ENCODE assay signal across 18 cellular contexts in the genomic region with DNA sequence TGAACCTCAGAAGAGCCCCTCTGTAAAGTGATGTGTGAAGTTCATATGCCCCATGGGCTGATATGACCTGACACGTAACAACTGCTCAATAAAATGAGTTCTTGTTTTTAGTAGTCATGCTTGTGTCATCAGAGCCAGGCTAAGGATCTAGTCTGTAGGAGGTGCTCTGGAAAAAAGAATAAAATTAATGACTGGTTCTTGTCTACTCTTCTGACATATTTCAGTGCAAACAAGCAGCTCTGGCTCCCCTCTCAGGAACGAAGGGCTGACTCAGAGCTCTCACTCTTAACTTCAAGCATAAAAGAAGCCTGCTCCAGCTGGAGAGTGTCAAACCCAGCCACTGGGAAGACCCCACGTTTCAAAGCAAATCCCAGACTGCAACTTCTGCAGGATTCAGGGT.
DNase-seq lines count a peak whose midpoint lies in the region; ATAC-seq and TF ChIP-seq lines count a peak whose summit lies in the region.
"Had no signal": no experiment of that assay in that cellular context is flagged by ENCODE, and none has a peak within 500 bp of the region (broad histone marks: within the 10 kb centered on the region; RNA-seq: fewer than 3 reads in every experiment).

No MANE protein-coding gene starts in this region.

- TF ChIP-seq CTCF in heart left ventricle (IDR thresholded peaks at IDR 0.05), result peak in 1 of 12 donors; percentile 5
- peak in 1 of 4 experiments; percentile 16 for TF ChIP-seq CTCF in uterus (IDR thresholded peaks at IDR 0.05)
- TF ChIP-seq CTCF in natural killer cell (IDR thresholded peaks at IDR 0.05), result no peak

- H3K4me1 ChIP-seq in heart left ventricle (peaks cover 0 to 79% (median 48%) of the 10 kb centered on the region in 12 donors), uterus (peaks cover 16 to 28% of the 10 kb centered on the region in 2 donors)

- H3K4me3 ChIP-seq in heart left ventricle (no peak overlapping the region), uterus (no peak overlapping the region)
- H3K4me3 ChIP-seq: BLaER1, esophagus squamous epithelium, skin epidermis had no signal

- no peak overlapping the region for H3K27ac Mint-ChIP-seq in natural killer cell

- intact Hi-C loops in heart left ventricle (cut with DNase I) (no loop called here), Right ventricle myocardium superior (cut with DNase I) (no loop called here), uterus (cut with DNase I; ENCODE audit: low total_unique reads) (no loop called here), natural killer cell (cut with micrococcal nuclease) (no loop called here)

- peaks cover 12 to 17% of the 10 kb centered on the region in 2 donors for H3K4me1 Mint-ChIP-seq in natural killer cell

- peak in 3 of 4 donors; percentile 17 to 66 (median 39) for ATAC-seq in heart left ventricle
- ATAC-seq in Right ventricle myocardium superior (ENCODE audit: poor library complexity), result no peak
- no peak for ATAC-seq in natural killer cell
- ATAC-seq in GM19463 (IDR thresholded peaks at IDR 0.05; ENCODE audit: unreplicated experiment), result no peak
- ATAC-seq in GM21737 (IDR thresholded peaks at IDR 0.05; ENCODE audit: unreplicated experiment), result no peak
- ATAC-seq: HCT116; HepG2; naive thymus-derived CD4-positive, alpha-beta T cell had no signal

- H3K36me3 ChIP-seq in heart left ventricle (no peaks in the 10 kb centered on the region), uterus (no peaks in the 10 kb centered on the region)

- H3K27ac ChIP-seq in heart left ventricle (peak overlapping the region in 4 of 12 donors; percentile 3 to 81 (median 40)), uterus (peak overlapping the region; percentile 71 to 81)
- H3K27ac ChIP-seq: BLaER1 had no signal

- peaks cover 6% of the 10 kb centered on the region for H3K36me3 Mint-ChIP-seq in natural killer cell

- 28 to 45% (median 42%) methylated on average over 3 of the region's 3 CpGs for WGBS in heart left ventricle, 4 donors

- H3K9me3 Mint-ChIP-seq in natural killer cell, result peaks cover 0 to 2% of the 10 kb centered on the region in 2 donors

- no peak for DNase-seq in heart left ventricle
- no peak for DNase-seq in Right ventricle myocardium superior
- DNase-seq in amniotic epithelial cell (ENCODE audit: low read depth), result peak; percentile 86
- DNase-seq in hepatic stellate cell (ENCODE audit: low spot score), result peak; percentile 64
- DNase-seq in uterus, result peak; percentile 57 to 85
- no peak for DNase-seq in natural killer cell
- DNase-seq: esophagus squamous epithelium; islet precursor cell; naive thymus-derived CD4-positive, alpha-beta T cell; NCI-H146; NCI-H82 had no signal

- no peak for TF ChIP-seq POLR2A in heart left ventricle (IDR thresholded peaks at IDR 0.05)
- no peak for TF ChIP-seq POLR2A in uterus (IDR thresholded peaks at IDR 0.05)

- H3K27me3 Mint-ChIP-seq in natural killer cell (ENCODE audit: low read depth in 2 of 2), result no peaks in the 10 kb centered on the region
- H3K27me3 Mint-ChIP-seq: central memory CD8-positive, alpha-beta T cell; naive thymus-derived CD4-positive, alpha-beta T cell had no signal

- H3K4me3 Mint-ChIP-seq in natural killer cell, result no peak overlapping the region
- H3K4me3 Mint-ChIP-seq: central memory CD8-positive, alpha-beta T cell; naive thymus-derived CD4-positive, alpha-beta T cell had no signal

- H3K27me3 ChIP-seq in heart left ventricle (no peaks in the 10 kb centered on the region), uterus (no peaks in the 10 kb centered on the region)
- H3K27me3 ChIP-seq: BLaER1, esophagus squamous epithelium had no signal

- peaks cover 0 to 11% (median 0%) of the 10 kb centered on the region in 12 donors for H3K9me3 ChIP-seq in heart left ventricle
- no peaks in the 10 kb centered on the region for H3K9me3 ChIP-seq in uterus

Comparison
In these comparisons a context has a peak if more than half of its experiments do, and no peak if none do; other contexts are left out.
1. ATAC-seq: peak in heart left ventricle (3 of 4); none in Right ventricle myocardium superior (single experiment), natural killer cell (0 of 3), GM19463 (single experiment) and GM21737 (single experiment).
2. DNase-seq: peak in amniotic epithelial cell (single experiment), hepatic stellate cell (single experiment) and uterus (2 of 2); none in heart left ventricle (0 of 5), Right ventricle myocardium superior (single experiment) and natural killer cell (single experiment).